ENCODE assay signal across 11 cellular contexts in the genomic region with DNA sequence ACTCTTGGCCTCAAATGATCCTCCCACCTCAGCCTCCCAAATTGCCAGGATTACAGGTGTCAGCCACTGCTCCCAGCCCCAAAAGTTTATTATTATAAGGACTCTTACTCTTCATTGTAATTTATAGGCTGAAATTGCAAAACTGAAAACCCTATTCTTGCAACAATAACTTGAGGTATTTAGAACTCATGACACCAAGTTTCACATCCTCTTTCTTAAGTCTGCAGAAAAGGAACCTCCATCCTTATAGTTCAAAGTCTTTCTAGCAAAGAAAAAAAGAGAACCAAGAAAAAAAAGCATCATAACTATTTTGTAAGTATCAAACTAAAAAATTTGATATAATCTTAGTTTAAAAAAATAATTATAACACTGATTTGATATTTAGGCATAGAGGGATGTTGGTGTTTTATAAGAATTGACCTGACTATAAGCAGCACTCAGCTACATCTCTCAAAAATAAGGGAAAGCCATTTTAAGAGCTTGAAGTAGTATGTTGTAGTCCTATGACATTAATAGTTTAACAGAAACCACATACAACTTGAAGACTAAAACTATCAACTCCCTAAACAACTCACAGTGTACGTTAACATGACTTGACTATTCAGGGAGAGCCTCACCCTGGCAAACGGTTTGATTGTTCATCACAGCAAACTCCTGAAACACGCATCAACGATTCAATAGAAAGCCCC.
DNase-seq lines count a peak whose midpoint lies in the region; ATAC-seq, FAIRE-seq and TF ChIP-seq lines count a peak whose summit lies in the region.
"Had no signal": no experiment of that assay in that cellular context is flagged by ENCODE, and none has a peak within 500 bp of the region (broad histone marks: within the 10 kb centered on the region; RNA-seq: fewer than 3 reads in every experiment).

No MANE protein-coding gene starts in this region.

- peak; percentile 58 for DNase-seq in GM20000 (ENCODE audit: low spot score)
- DNase-seq in immature natural killer cell: no peak
- no peak for DNase-seq in BE2C
- no peak for DNase-seq in GOT3 (lab: John Stamatoyannopoulos, UW)
- no peak for DNase-seq in RCC 7860 (ENCODE audit: low spot score)
- DNase-seq: NCI-H510A treated with DMSO at 0.1 percent for 48 hours, right lobe of liver had no signal

- peak; percentile 72 for ATAC-seq in HG03103 (IDR thresholded peaks at IDR 0.05; ENCODE audit: low read depth, unreplicated experiment)
- ATAC-seq: right lobe of liver had no signal

- no peak overlapping the region for H3K27ac ChIP-seq in SU-DHL-6 (ENCODE audit: low read depth, low read length)
- H3K27ac ChIP-seq: right lobe of liver had no signal

- no peaks in the 10 kb centered on the region for H3K79me2 ChIP-seq in SU-DHL-6 (ENCODE audit: insufficient read depth, low read length)

- H4K20me1 ChIP-seq in SU-DHL-6 (ENCODE audit: low read depth, low read length): no peaks in the 10 kb centered on the region

- H3K27ac Mint-ChIP-seq in immature natural killer cell: peak overlapping the region in 2 of 6 donors; percentile 31 to 60

- no peak for TF ChIP-seq CTCF in GM20000 (IDR thresholded peaks at IDR 0.05; ENCODE audit: extremely low read depth, missing control alignments)
- no peak for TF ChIP-seq CTCF in SU-DHL-6 (IDR thresholded peaks at IDR 0.05; ENCODE audit: insufficient read depth, low read length, poor library complexity, severe bottlenecking)
- TF ChIP-seq CTCF in BE2C (IDR thresholded peaks at IDR 0.05; ENCODE audit: low read depth, low read length): no peak

- H2AFZ ChIP-seq in SU-DHL-6 (ENCODE audit: low read depth, low read length, severe bottlenecking): no peak overlapping the region

- no peaks in the 10 kb centered on the region for H3K4me1 ChIP-seq in BE2C

- no peak overlapping the region for H3K4me3 Mint-ChIP-seq in immature natural killer cell

- H3K4me1 Mint-ChIP-seq in immature natural killer cell: peaks cover 38 to 80% of the 10 kb centered on the region in 2 donors

- H3K9me3 Mint-ChIP-seq in immature natural killer cell: peaks cover 0 to 3% (median 0%) of the 10 kb centered on the region in 6 donors

- peaks cover 0 to 2% (median 2%) of the 10 kb centered on the region in 3 donors for H3K27me3 Mint-ChIP-seq in immature natural killer cell (ENCODE audit: low read depth in 3 of 3)

- no peaks in the 10 kb centered on the region for H3K9me2 ChIP-seq in SU-DHL-6 (replicated peaks; ENCODE audit: insufficient read depth, low read length)

- H3K4me3 ChIP-seq in SU-DHL-6 (ENCODE audit: insufficient read depth, low read length, poor library complexity, severe bottlenecking) (no peak overlapping the region), BE2C (ENCODE audit: low read depth, low read length) (no peak overlapping the region)
- H3K4me3 ChIP-seq: right lobe of liver had no signal

- H3F3A ChIP-seq in SU-DHL-6 (ENCODE audit: insufficient read depth): peaks cover 10% of the 10 kb centered on the region

- peak; percentile 74 for FAIRE-seq in G401.6 (lab: Jason Lieb, UNC)
- no peak for FAIRE-seq in RCC 7860 (lab: Jason Lieb, UNC)
- FAIRE-seq: H1 had no signal

- H3K9me3 ChIP-seq in SU-DHL-6 (ENCODE audit: insufficient read depth, low read length) (no peaks in the 10 kb centered on the region), BE2C (no peaks in the 10 kb centered on the region)
- H3K9me3 ChIP-seq: right lobe of liver had no signal

- peak overlapping the region; percentile 29 for H3K4me2 ChIP-seq in SU-DHL-6 (ENCODE audit: low read depth, low read length, poor library complexity, severe bottlenecking)

- no peak overlapping the region for H3K9ac ChIP-seq in SU-DHL-6 (ENCODE audit: low read length)

- H3K27me3 ChIP-seq in SU-DHL-6 (ENCODE audit: low read length) (no peaks in the 10 kb centered on the region), BE2C (no peaks in the 10 kb centered on the region)
- H3K27me3 ChIP-seq: right lobe of liver had no signal

- peaks cover 0 to 9% (median 6%) of the 10 kb centered on the region in 3 donors for H3K36me3 Mint-ChIP-seq in immature natural killer cell

- H3K36me3 ChIP-seq in SU-DHL-6 (ENCODE audit: low read length) (no peaks in the 10 kb centered on the region), BE2C (no peaks in the 10 kb centered on the region)
- H3K36me3 ChIP-seq: right lobe of liver had no signal
